Comparison of ENCODE assay signal across 25 cellular contexts in genomic region chr1:29441916-29442668, GRCh38.
"Had no signal": no experiment of that assay in that cellular context is flagged by ENCODE, and none has a peak within 500 bp of the region (broad histone marks: within the 10 kb centered on the region; RNA-seq: fewer than 3 reads in every experiment).

No MANE protein-coding gene starts in this region.

- H3K4me3 ChIP-seq: ascending aorta, cardiac muscle cell, esophagus squamous epithelium, heart right ventricle, left lung, lung, mucosa of descending colon, ovary, sigmoid colon had no signal

- H3K9me3 ChIP-seq: ascending aorta, esophagus squamous epithelium, heart right ventricle, left lung, mucosa of descending colon, ovary, sigmoid colon had no signal

- H3K36me3 ChIP-seq: ascending aorta, cardiac muscle cell, esophagus squamous epithelium, heart right ventricle, left lung, ovary, sigmoid colon had no signal

- FAIRE-seq: endometrium, small intestine, TTC549 had no signal

- H3K4me1 ChIP-seq: ascending aorta, esophagus squamous epithelium, heart right ventricle, left lung, sigmoid colon had no signal

- H3K27ac ChIP-seq: ascending aorta, cardiac muscle cell, epithelial cell of prostate, esophagus squamous epithelium, heart right ventricle, left lung, ovary, sigmoid colon, VCaP had no signal

- ATAC-seq: activated T-cell treated with anti-CD3 and anti-CD28 coated beads, Interleukin-2, amount 50 U/mL, for 72 hours; mucosa of descending colon; stimulated activated effector memory CD8-positive, alpha-beta T cell treated with anti-CD3 and anti-CD28 coated beads, Interleukin-12 subunit alpha, Interleukin-12 subunit beta, amount 100 ng/mL, for 72 hours had no signal

- DNase-seq: activated CD4-positive, alpha-beta T cell treated with anti-CD3 and anti-CD28 coated beads for 4 hours; activated CD4-positive, alpha-beta T cell treated with anti-CD3 and anti-CD28 coated beads, Interleukin-2, amount 50 U/mL, for 4 hours; activated naive CD4-positive, alpha-beta T cell treated with anti-CD3 and anti-CD28 coated beads for 36 hours; activated naive CD8-positive, alpha-beta T cell treated with anti-CD3 and anti-CD28 coated beads, Interleukin-2, amount 10 ng/mL, durations not matched to agents 7 days and 5 days; activated T-cell treated with anti-CD3 and anti-CD28 coated beads for 4 hours; activated T-cell treated with anti-CD3 and anti-CD28 coated beads, Interleukin-2, amount 50 U/mL, for 72 hours; effector CD4-positive, alpha-beta T cell; esophagus squamous epithelium; foreskin melanocyte; heart right ventricle; kidney glomerular epithelial cell; left lung; mucosa of descending colon; ovary; sigmoid colon; small intestine; stimulated activated CD4-positive, alpha-beta T cell treated with anti-CD3 and anti-CD28 coated beads, Interleukin-4, amount 100 ng/mL, for 24 hours had no signal

- H3K27me3 ChIP-seq: ascending aorta, cardiac muscle cell, ovary had no signal
